14 cellular contexts compared by ENCODE assay signal in the genomic region with DNA sequence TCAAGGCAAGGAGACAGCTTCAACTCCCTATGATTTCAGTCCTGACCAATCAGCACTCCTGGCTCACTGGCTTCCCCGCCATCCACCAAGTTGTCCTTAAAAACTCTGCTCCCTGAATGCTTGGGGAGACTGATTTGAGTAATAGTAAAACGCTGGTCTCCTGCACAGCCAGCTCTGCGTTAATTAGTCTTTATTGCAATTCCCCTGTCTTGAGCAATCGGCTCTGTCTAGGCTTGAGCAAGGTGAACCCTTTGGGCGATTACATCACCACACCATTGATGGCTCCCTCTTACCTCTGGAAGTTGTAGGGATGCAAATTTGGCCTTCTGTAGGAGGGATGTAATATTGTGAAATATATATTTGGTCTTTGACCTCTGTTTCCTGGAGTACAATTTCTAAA. TPM values are rescaled to one million over a fixed set of nuclear protein-coding genes. Genes with fewer than 3 reads are reported as not detected.
A peak's percentile ranks its signal among the peaks of the same experiment; 100 is the strongest.
DNase-seq lines count a peak whose midpoint lies in the region; ATAC-seq and TF ChIP-seq lines count a peak whose summit lies in the region.
"Had no signal": no experiment of that assay in that cellular context is flagged by ENCODE, and none has a peak within 500 bp of the region (broad histone marks: within the 10 kb centered on the region; RNA-seq: fewer than 3 reads in every experiment).

No MANE protein-coding gene starts in this region.

- no peaks in the 10 kb centered on the region for H3K36me3 Mint-ChIP-seq in CD8-positive, alpha-beta memory T cell
- peaks cover 5% of the 10 kb centered on the region for H3K36me3 Mint-ChIP-seq in activated B cell treated with CpG ODN at 0.5 μM for 24 hours (ENCODE audit: low read depth)
- H3K36me3 Mint-ChIP-seq in naive thymus-derived CD4-positive, alpha-beta T cell, result peaks cover 0 to 10% (median 0%) of the 10 kb centered on the region in 5 donors

- whole genome bisulfite sequencing in tibial nerve, 2 donors, result 81 to 87% methylated on average over 5 of the region's 5 CpGs

- no peak overlapping the region for H3K27ac ChIP-seq in CD8-positive, alpha-beta memory T cell (ENCODE audit: low read depth, low read length)
- H3K27ac ChIP-seq in KMS-11 (peak overlapping the region; percentile 66; the same call in 1 of the 2 replicates), tibial nerve (no peak overlapping the region)
- peak overlapping the region; percentile 69 for H3K27ac ChIP-seq in naive thymus-derived CD4-positive, alpha-beta T cell (ENCODE audit: low read depth, low read length)
- H3K27ac ChIP-seq: brain microvascular endothelial cell had no signal

- no peak overlapping the region; the same call in 1 of the 2 replicates for H3K9ac ChIP-seq in KMS-11

- H3K27me3 ChIP-seq in CD8-positive, alpha-beta memory T cell (ENCODE audit: insufficient read depth, low read length, poor library complexity, severe bottlenecking), result no peaks in the 10 kb centered on the region
- no peaks in the 10 kb centered on the region for H3K27me3 ChIP-seq in KMS-11 (ENCODE audit: insufficient read depth, low read depth)
- H3K27me3 ChIP-seq in naive thymus-derived CD4-positive, alpha-beta T cell (ENCODE audit: control insufficient read depth in 2 of 2, insufficient read depth in 2 of 2, low read length in 2 of 2), result no peaks in the 10 kb centered on the region
- no peaks in the 10 kb centered on the region for H3K27me3 ChIP-seq in tibial nerve
- H3K27me3 ChIP-seq: brain microvascular endothelial cell had no signal

- H3K36me3 ChIP-seq in CD8-positive, alpha-beta memory T cell (ENCODE audit: insufficient read depth, low read length), result no peaks in the 10 kb centered on the region
- H3K36me3 ChIP-seq in KMS-11 (ENCODE audit: insufficient read depth), result no peaks in the 10 kb centered on the region
- no peaks in the 10 kb centered on the region for H3K36me3 ChIP-seq in naive thymus-derived CD4-positive, alpha-beta T cell (ENCODE audit: control insufficient read depth in 2 of 3, insufficient read depth in 3 of 3, low read length in 3 of 3)
- no peaks in the 10 kb centered on the region for H3K36me3 ChIP-seq in tibial nerve
- H3K36me3 ChIP-seq: brain microvascular endothelial cell had no signal

- H2AFZ ChIP-seq in KMS-11 (ENCODE audit: low read depth), result no peak overlapping the region

- intact Hi-C loops in activated B cell treated with CpG ODN at 0.5 μM for 24 hours (cut with micrococcal nuclease), result loop anchor here (2.0 kb wide), 1 partner anchor 17 kb away; no protein-coding TSS in a partner anchor
- intact Hi-C loops in naive thymus-derived CD4-positive, alpha-beta T cell (cut with micrococcal nuclease), result no loop called here

- peaks cover 0 to 5% of the 10 kb centered on the region in 2 donors for H3K27me3 Mint-ChIP-seq in CD8-positive, alpha-beta memory T cell
- H3K27me3 Mint-ChIP-seq in activated B cell treated with CpG ODN at 0.5 μM for 24 hours, result no peaks in the 10 kb centered on the region
- H3K27me3 Mint-ChIP-seq in naive thymus-derived CD4-positive, alpha-beta T cell, result no peaks in the 10 kb centered on the region

- POLR2A ChIA-PET in CD8-positive, alpha-beta memory T cell (lab: Charles Lee), result interaction anchor here (0.6 to 1.1 kb wide), 2 partner anchors 44 to 824 kb away, joined by 3 read pairs; a partner anchor contains a TSS
- POLR2A ChIA-PET in activated B cell treated with CpG ODN at 0.5 μM for 24 hours (lab: Charles Lee), result interaction anchor here (0.6 to 1.1 kb wide), 3 partner anchors 8 to 92 kb away, joined by 3 read pairs; a partner anchor contains a TSS
- POLR2A ChIA-PET in naive thymus-derived CD4-positive, alpha-beta T cell (lab: Charles Lee), result interaction anchor here (0.6 kb wide), 1 partner anchor 36 kb away, joined by 3 read pairs; no protein-coding TSS in a partner anchor

- H3K4me1 ChIP-seq in CD8-positive, alpha-beta memory T cell (ENCODE audit: insufficient read depth, low read length), result peaks cover 38% of the 10 kb centered on the region
- H3K4me1 ChIP-seq in KMS-11 (ENCODE audit: low read depth, poor library complexity, severe bottlenecking) (peaks cover 64% of the 10 kb centered on the region), tibial nerve (peaks cover 0 to 27% (median 9%) of the 10 kb centered on the region in 4 donors)
- peaks cover 12 to 26% of the 10 kb centered on the region in 2 donors for H3K4me1 ChIP-seq in naive thymus-derived CD4-positive, alpha-beta T cell (ENCODE audit: control insufficient read depth in 2 of 2, insufficient read depth in 2 of 2, low read length in 2 of 2)

- no peak for TF ChIP-seq CTCF in KMS-11 (conservative IDR thresholded peaks at IDR 0.05; ENCODE audit: low read depth, low read length)
- no peak for TF ChIP-seq CTCF in activated B cell treated with CpG ODN at 0.5 μM for 24 hours (IDR thresholded peaks at IDR 0.05)
- TF ChIP-seq CTCF in tibial nerve (IDR thresholded peaks at IDR 0.05), result no peak

- H3K79me2 ChIP-seq in KMS-11 (ENCODE audit: insufficient read depth, low read depth), result peaks cover 42% of the 10 kb centered on the region

- no peak overlapping the region for H3K4me3 ChIP-seq in CD8-positive, alpha-beta memory T cell (ENCODE audit: low read length)
- no peak overlapping the region for H3K4me3 ChIP-seq in KMS-11 (IDR thresholded peaks at IDR 0.05; ENCODE audit: insufficient read depth, low read depth, low read length)
- no peak overlapping the region for H3K4me3 ChIP-seq in naive thymus-derived CD4-positive, alpha-beta T cell (ENCODE audit: low read length)
- H3K4me3 ChIP-seq in tibial nerve, result no peak overlapping the region

- H4K20me1 ChIP-seq in KMS-11 (ENCODE audit: insufficient read depth), result no peaks in the 10 kb centered on the region

- H3K4me1 Mint-ChIP-seq in CD8-positive, alpha-beta memory T cell, result peaks cover 40 to 67% (median 47%) of the 10 kb centered on the region in 3 donors
- H3K4me1 Mint-ChIP-seq in activated B cell treated with CpG ODN at 0.5 μM for 24 hours, result peaks cover 90% of the 10 kb centered on the region
- peaks cover 21 to 66% (median 40%) of the 10 kb centered on the region in 7 donors for H3K4me1 Mint-ChIP-seq in naive thymus-derived CD4-positive, alpha-beta T cell

- CTCF ChIA-PET in CD8-positive, alpha-beta memory T cell (lab: Charles Lee), result interaction anchor here (1.1 kb wide), 1 partner anchor 131 kb away, joined by 3 read pairs; no protein-coding TSS in a partner anchor
- CTCF ChIA-PET in activated B cell treated with CpG ODN at 0.5 μM for 24 hours (lab: Charles Lee), result interaction anchor here (2.4 kb wide), 1 partner anchor 44 kb away, joined by 11 read pairs; a partner anchor contains a TSS
- CTCF ChIA-PET in naive thymus-derived CD4-positive, alpha-beta T cell (lab: Charles Lee), result no interaction called here

- H3K27ac Mint-ChIP-seq in CD8-positive, alpha-beta memory T cell, result peak overlapping the region; percentile 84 to 95 (median 92)
- H3K27ac Mint-ChIP-seq in activated B cell treated with CpG ODN at 0.5 μM for 24 hours, result peak overlapping the region; percentile 95
- peak overlapping the region; percentile 23 to 98 (median 92) for H3K27ac Mint-ChIP-seq in naive thymus-derived CD4-positive, alpha-beta T cell
- H3K27ac Mint-ChIP-seq: H9 had no signal

- TF ChIP-seq POLR2A in tibial nerve (IDR thresholded peaks at IDR 0.05), result no peak

- peak overlapping the region; percentile 87; the same call in 1 of the 2 replicates for H3K4me2 ChIP-seq in KMS-11

- no peaks in the 10 kb centered on the region for H3K9me3 Mint-ChIP-seq in CD8-positive, alpha-beta memory T cell
- H3K9me3 Mint-ChIP-seq in activated B cell treated with CpG ODN at 0.5 μM for 24 hours, result no peaks in the 10 kb centered on the region
- no peaks in the 10 kb centered on the region for H3K9me3 Mint-ChIP-seq in naive thymus-derived CD4-positive, alpha-beta T cell
- H3K9me3 Mint-ChIP-seq: H9 had no signal

- peak overlapping the region in 6 of 7 donors; percentile 29 to 92 (median 86) for H3K4me3 Mint-ChIP-seq in CD8-positive, alpha-beta memory T cell
- H3K4me3 Mint-ChIP-seq in activated B cell treated with CpG ODN at 0.5 μM for 24 hours, result no peak overlapping the region
- peak overlapping the region in 9 of 10 donors; percentile 1 to 93 (median 59) for H3K4me3 Mint-ChIP-seq in naive thymus-derived CD4-positive, alpha-beta T cell
- H3K4me3 Mint-ChIP-seq: H9 had no signal

- TF ChIP-seq EP300 in tibial nerve (IDR thresholded peaks at IDR 0.05), result no peak

- no peaks in the 10 kb centered on the region for H3K9me3 ChIP-seq in CD8-positive, alpha-beta memory T cell (ENCODE audit: low read length)
- no peaks in the 10 kb centered on the region for H3K9me3 ChIP-seq in naive thymus-derived CD4-positive, alpha-beta T cell (ENCODE audit: control insufficient read depth in 2 of 3, low read length in 3 of 3)
- no peaks in the 10 kb centered on the region for H3K9me3 ChIP-seq in tibial nerve

- ATAC-seq in activated B cell treated with CpG ODN at 0.5 μM for 24 hours (ENCODE audit: low read depth) (no peak), GM19455 (IDR thresholded peaks at IDR 0.05; ENCODE audit: unreplicated experiment) (no peak)
- no peak for ATAC-seq in naive thymus-derived CD4-positive, alpha-beta T cell

- no peak for DNase-seq in CD8-positive, alpha-beta memory T cell
- no peak for DNase-seq in activated B cell treated with CpG ODN at 0.5 μM for 24 hours
- no peak for DNase-seq in naive thymus-derived CD4-positive, alpha-beta T cell
- no peak for DNase-seq in tibial nerve (ENCODE audit: low spot score in 2 of 2)
- DNase-seq in NCI-H1436 (lab: John Stamatoyannopoulos, UW), result no peak
- DNase-seq: activated T-cell treated with anti-CD3 and anti-CD28 coated beads, Interleukin-2, amount 50 U/mL, for 48 hours; brain microvascular endothelial cell; H9; midbrain; NCI-H2081 treated with DMSO at 0.1 percent for 48 hours; stimulated activated CD4-positive, alpha-beta T cell treated with anti-CD3 and anti-CD28 coated beads, Interleukin-2, amount 100 ng/mL, for 48 hours had no signal

RNA-seq across cellular contexts. Expression of a gene that starts 2.9 kb away (rescaled TPM):
- under 1 TPM in 1 of 2 experiments, not detected in 1; 0.33 TPM for total RNA-seq in CD8-positive, alpha-beta memory T cell
- polyA plus RNA-seq in CD8-positive, alpha-beta memory T cell, result not detected
- total RNA-seq in activated B cell treated with CpG ODN at 0.5 μM for 24 hours (1.4 and 1.8 TPM in 2 replicates), tibial nerve (not detected)
- total RNA-seq in naive thymus-derived CD4-positive, alpha-beta T cell, result 1 to 10 TPM in 1 of 5 experiments, not detected in 4; 4.7 TPM
- polyA plus RNA-seq in naive thymus-derived CD4-positive, alpha-beta T cell, result not detected
- total RNA-seq: H9, pulmonary artery endothelial cell had no signal

RNA-seq across cellular contexts. Expression of a gene that starts 3.7 kb away (rescaled TPM):
- 1 to 10 TPM; 5.1 to 6.4 TPM for total RNA-seq in CD8-positive, alpha-beta memory T cell
- 3.5 TPM for polyA plus RNA-seq in CD8-positive, alpha-beta memory T cell
- 47.1 and 50.5 TPM in 2 replicates for total RNA-seq in activated B cell treated with CpG ODN at 0.5 μM for 24 hours
- total RNA-seq in naive thymus-derived CD4-positive, alpha-beta T cell, result 10 to 100 TPM in 3 of 5 experiments, under 1 TPM in 2; 0.60 to 70.6 (median 12.8) TPM
- polyA plus RNA-seq in naive thymus-derived CD4-positive, alpha-beta T cell, result under 1 TPM; 0.25 to 0.80 TPM
- total RNA-seq in tibial nerve, result 1 to 10 TPM in 2 of 4 donors, not detected in 2; 2.1 to 2.4 TPM
- total RNA-seq: pulmonary artery endothelial cell had no signal

RNA-seq across cellular contexts. Expression of a gene that starts 8.9 kb away (rescaled TPM):
- 1 to 10 TPM; 6.7 to 7.2 TPM for total RNA-seq in CD8-positive, alpha-beta memory T cell
- polyA plus RNA-seq in CD8-positive, alpha-beta memory T cell, result 0.72 TPM
- total RNA-seq in activated B cell treated with CpG ODN at 0.5 μM for 24 hours (3.5 and 3.6 TPM in 2 replicates), tibial nerve (1 to 10 TPM in 3 of 4 donors, under 1 TPM in 1; 0.63 to 3.6 (median 1.3) TPM)
- 1 to 10 TPM in 2 of 5 experiments, under 1 TPM in 3; 0.58 to 4.9 (median 0.97) TPM for total RNA-seq in naive thymus-derived CD4-positive, alpha-beta T cell
- polyA plus RNA-seq in naive thymus-derived CD4-positive, alpha-beta T cell, result under 1 TPM in 1 of 2 donors, not detected in 1; 0.26 TPM

RNA-seq across cellular contexts. Expression of a gene that starts 17.9 kb away (rescaled TPM):
- 1 to 10 TPM; 3.6 to 3.9 TPM for total RNA-seq in CD8-positive, alpha-beta memory T cell
- polyA plus RNA-seq in CD8-positive, alpha-beta memory T cell, result 4.2 TPM
- 6.4 and 9.3 TPM in 2 replicates for total RNA-seq in activated B cell treated with CpG ODN at 0.5 μM for 24 hours
- 1 to 10 TPM; 4.4 to 7.6 (median 5.8) TPM for total RNA-seq in naive thymus-derived CD4-positive, alpha-beta T cell
- 1 to 10 TPM; 4.6 to 6.6 TPM for polyA plus RNA-seq in naive thymus-derived CD4-positive, alpha-beta T cell
- total RNA-seq in tibial nerve, result 1 to 10 TPM in 2 of 4 donors, not detected in 2; 1.9 to 7.2 TPM

RNA-seq across cellular contexts. Expression of a gene that starts 44.4 kb away (rescaled TPM):
- total RNA-seq in CD8-positive, alpha-beta memory T cell, result 10 to 100 TPM; 67.9 to 77.0 TPM
- polyA plus RNA-seq in CD8-positive, alpha-beta memory T cell, result 342 TPM
- total RNA-seq in activated B cell treated with CpG ODN at 0.5 μM for 24 hours (79.7 and 80.8 TPM in 2 replicates), tibial nerve (10 to 100 TPM; 70.6 to 99.2 (median 87.3) TPM)
- 100 to 1,000 TPM in 3 of 5 experiments, 10 to 100 TPM in 2; 88.8 to 121 (median 106) TPM for total RNA-seq in naive thymus-derived CD4-positive, alpha-beta T cell
- polyA plus RNA-seq in naive thymus-derived CD4-positive, alpha-beta T cell, result 100 to 1,000 TPM; 374 to 417 TPM

Comparison
In these comparisons a context has a peak if more than half of its experiments do, and no peak if none do; other contexts are left out.
1. H3K27ac ChIP-seq: peak in KMS-11 (single experiment) and naive thymus-derived CD4-positive, alpha-beta T cell (single experiment); none in CD8-positive, alpha-beta memory T cell (single experiment) and tibial nerve (0 of 4).
2. Peak in every context shown above with its lines, with median percentiles within 50 percentile points of each other: H3K27ac Mint-ChIP-seq.